7 cellular contexts compared by ENCODE assay signal in the genomic region with DNA sequence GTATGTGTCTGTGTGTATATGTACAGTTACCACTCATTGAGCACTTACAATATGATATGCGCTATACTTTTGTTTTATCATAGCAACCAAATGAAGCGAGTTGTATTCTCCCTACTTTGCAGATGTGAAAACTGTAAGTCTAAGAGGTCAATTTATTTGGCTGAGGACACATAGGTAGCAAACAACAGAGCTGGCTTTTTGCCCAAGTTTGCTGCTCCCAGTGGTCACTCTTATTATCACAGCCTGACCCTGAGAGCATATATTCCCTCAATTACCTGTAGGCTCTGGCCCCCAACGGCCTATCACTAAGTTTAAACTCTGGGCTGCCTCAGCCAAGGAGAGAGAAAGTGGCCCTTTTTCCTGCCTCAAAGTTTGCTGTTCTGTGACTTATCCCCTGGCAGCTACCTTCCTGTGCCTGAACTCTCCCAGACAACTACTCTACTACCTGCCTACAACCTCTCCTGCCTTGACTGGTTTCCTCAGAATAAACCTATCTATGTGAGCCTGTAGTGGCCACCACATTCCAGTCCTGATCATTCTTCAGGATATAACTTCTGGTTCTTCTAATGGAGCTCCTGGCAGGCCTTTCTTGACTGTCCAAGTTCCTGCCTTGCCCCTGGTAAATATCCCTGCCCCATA.
DNase-seq lines count a peak whose midpoint lies in the region; ATAC-seq and TF ChIP-seq lines count a peak whose summit lies in the region.

No MANE protein-coding gene starts in this region.

- WGBS in iPS DF 6.9 (ENCODE audit: insufficient coverage, insufficient read length): no CpG with 5 or more reads among the region's 3 CpGs

- H3K9me3 ChIP-seq in SJSA1 (replicated peaks) (no peaks in the 10 kb centered on the region), iPS DF 6.9 (ENCODE audit: control insufficient read depth, insufficient read depth, low read length) (no peaks in the 10 kb centered on the region)

- no peaks in the 10 kb centered on the region for H3K4me1 Mint-ChIP-seq in T-helper 2 cell treated with Interferon-gamma antibody and Interleukin-4, amounts not matched to agents 5 μg/mL and 100 μg/mL, for 36 hours (ENCODE audit: low read depth)

- no peaks in the 10 kb centered on the region for H3K36me3 Mint-ChIP-seq in T-helper 2 cell treated with Interferon-gamma antibody and Interleukin-4, amounts not matched to agents 5 μg/mL and 100 μg/mL, for 36 hours (ENCODE audit: low read depth)

- ATAC-seq in HG03432 (IDR thresholded peaks at IDR 0.05; ENCODE audit: unreplicated experiment): peak; percentile 93

- TF ChIP-seq CTCF in GM12865 (IDR thresholded peaks at IDR 0.05; ENCODE audit: insufficient read depth, low read depth, low read length, missing control alignments) (peak; percentile 59), GM20000 (IDR thresholded peaks at IDR 0.05; ENCODE audit: extremely low read depth, missing control alignments) (peak; percentile 33)

- no peak overlapping the region for H3K4me3 Mint-ChIP-seq in T-helper 2 cell treated with Interferon-gamma antibody and Interleukin-4, amounts not matched to agents 5 μg/mL and 100 μg/mL, for 36 hours

- no peaks in the 10 kb centered on the region for H3K27me3 Mint-ChIP-seq in T-helper 2 cell treated with Interferon-gamma antibody and Interleukin-4, amounts not matched to agents 5 μg/mL and 100 μg/mL, for 36 hours (ENCODE audit: low read depth)

- H3K36me3 ChIP-seq in SJSA1 (no peaks in the 10 kb centered on the region), iPS DF 6.9 (ENCODE audit: control insufficient read depth, insufficient read depth, low read length) (no peaks in the 10 kb centered on the region)

- peaks cover 4% of the 10 kb centered on the region for H3K9me3 Mint-ChIP-seq in T-helper 2 cell treated with Interferon-gamma antibody and Interleukin-4, amounts not matched to agents 5 μg/mL and 100 μg/mL, for 36 hours

- H3K27ac Mint-ChIP-seq in T-helper 2 cell treated with Interferon-gamma antibody and Interleukin-4, amounts not matched to agents 5 μg/mL and 100 μg/mL, for 36 hours: no peak overlapping the region

- H3K27me3 ChIP-seq in SJSA1 (replicated peaks) (no peaks in the 10 kb centered on the region), iPS DF 6.9 (ENCODE audit: control insufficient read depth, insufficient read depth, low read length) (no peaks in the 10 kb centered on the region)

- DNase-seq in GM12865 (ENCODE audit: low read depth): peak; percentile 62
- peak; percentile 67 for DNase-seq in GM20000 (ENCODE audit: low spot score)
- peak; percentile 23 to 52 for DNase-seq in SJSA1 (ENCODE audit: low read depth in 1 of 2, low spot score in 2 of 2)
- peak; percentile 29 for DNase-seq in iPS DF 6.9 (ENCODE audit: low read depth, low spot score)
- DNase-seq in T-helper 2 cell treated with Interferon-gamma antibody and Interleukin-4, amounts not matched to agents 5 μg/mL and 100 μg/mL, for 36 hours (ENCODE audit: low spot score): no peak
- DNase-seq in activated gamma-delta T cell treated with Interleukin-2 at 50 U/mL for 16 hours: no peak

- H3K4me1 ChIP-seq in SJSA1 (replicated peaks) (no peaks in the 10 kb centered on the region), iPS DF 6.9 (ENCODE audit: control insufficient read depth, insufficient read depth, low read length) (no peaks in the 10 kb centered on the region)

- H3K4me3 ChIP-seq in GM12865 (ENCODE audit: low read depth, low read length) (no peak overlapping the region), SJSA1 (no peak overlapping the region), iPS DF 6.9 (ENCODE audit: low read length) (no peak overlapping the region)

- no peak overlapping the region for H3K27ac ChIP-seq in SJSA1
- no peak overlapping the region for H3K27ac ChIP-seq in iPS DF 6.9 (ENCODE audit: low read length)

Comparison
In these comparisons a context has a peak if more than half of its experiments do, and no peak if none do; other contexts are left out.
1. DNase-seq: peak in GM12865 (single experiment), GM20000 (single experiment), SJSA1 (2 of 2) and iPS DF 6.9 (single experiment); none in T-helper 2 cell treated with Interferon-gamma antibody and Interleukin-4, amounts not matched to agents 5 μg/mL and 100 μg/mL, for 36 hours (single experiment) and activated gamma-delta T cell treated with Interleukin-2 at 50 U/mL for 16 hours (single experiment).